ENCODE assay signal across 14 cellular contexts in genomic region chr3:184910664-184911063, GRCh38.
"Had no signal": no experiment of that assay in that cellular context is flagged by ENCODE, and none has a peak within 500 bp of the region (broad histone marks: within the 10 kb centered on the region; RNA-seq: fewer than 3 reads in every experiment).

No MANE protein-coding gene starts in this region.

- H3K27me3 ChIP-seq: foreskin keratinocyte, upper lobe of left lung had no signal

- H3K27ac ChIP-seq: foreskin keratinocyte, left ventricle myocardium inferior, prostate gland, upper lobe of left lung had no signal

- FAIRE-seq: keratinocyte had no signal

- H3K36me3 ChIP-seq: prostate gland had no signal

- H3K9me3 ChIP-seq: left ventricle myocardium inferior, prostate gland, upper lobe of left lung had no signal

- H3K4me3 ChIP-seq: left ventricle myocardium inferior, prostate gland, upper lobe of left lung had no signal

- DNase-seq: amniotic stem cell; dermis blood vessel endothelial cell; foreskin keratinocyte; head of caudate nucleus; left ventricle myocardium inferior; mesenchymal stem cell; nucleus accumbens; stimulated activated CD4-positive, alpha-beta T cell treated with anti-CD3 and anti-CD28 coated beads, Interleukin-2, amount 100 ng/mL, for 24 hours; stimulated activated naive CD4-positive, alpha-beta T cell; substantia nigra had no signal

- H3K4me1 ChIP-seq: foreskin keratinocyte, left ventricle myocardium inferior, prostate gland, upper lobe of left lung had no signal

- ATAC-seq: activated CD4-positive, CD25-positive, alpha-beta regulatory T cell treated with anti-CD3 and anti-CD28 coated beads, Interleukin-2, amount 50 U/mL, for 24 hours; foreskin keratinocyte had no signal
